Comparison of ENCODE assay signal across 9 cellular contexts in the genomic region with DNA sequence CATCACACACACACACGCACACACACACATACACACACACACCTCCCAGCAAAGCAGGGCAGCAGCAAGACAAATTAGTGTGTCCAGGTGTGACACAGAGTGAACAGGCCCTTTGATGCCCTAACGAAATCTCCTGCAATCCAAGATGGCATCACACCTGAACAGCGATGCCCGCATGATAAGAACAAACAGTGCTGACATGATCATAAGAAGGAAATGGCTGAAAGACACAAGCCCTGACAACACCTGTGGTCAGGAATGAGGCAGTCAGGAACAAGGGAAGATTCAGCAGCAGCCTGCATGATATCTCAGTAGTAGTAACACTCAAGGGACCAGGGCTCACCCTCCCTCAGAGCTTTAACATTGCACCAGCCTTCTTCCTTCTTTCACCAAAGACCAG.
"Had no signal": no experiment of that assay in that cellular context is flagged by ENCODE, and none has a peak within 500 bp of the region (broad histone marks: within the 10 kb centered on the region; RNA-seq: fewer than 3 reads in every experiment).

No MANE protein-coding gene starts in this region.

- H3K36me3 ChIP-seq: HAP-1 had no signal

- H3K9ac ChIP-seq: GM23248 had no signal

- H3K36me3 Mint-ChIP-seq: IgD-negative memory B cell had no signal

- H3K4me3 ChIP-seq: GM23248, HAP-1 had no signal

- DNase-seq: GM23248, GOT3, H7, KBM-7 had no signal

- H3K27ac Mint-ChIP-seq: IgD-negative memory B cell had no signal

- H3K27ac ChIP-seq: GM23248, HL-60 had no signal

- H3K4me1 ChIP-seq: HAP-1 had no signal

- FAIRE-seq: HepG2 had no signal

- H3K9me3 ChIP-seq: HAP-1 had no signal

- H3K4me3 Mint-ChIP-seq: IgD-negative memory B cell had no signal

- ATAC-seq: HCT116, HepG2 had no signal

- H2AFZ ChIP-seq: GM23248 had no signal
